In genomic region chr18:36828630-36829361, GRCh38 we compare ENCODE assay signal across 8 cellular contexts. TPM values are rescaled to one million over a fixed set of nuclear protein-coding genes. Genes with fewer than 3 reads are reported as not detected.
A peak's percentile ranks its signal among the peaks of the same experiment; 100 is the strongest.
DNase-seq lines count a peak whose midpoint lies in the region; ATAC-seq and TF ChIP-seq lines count a peak whose summit lies in the region.

KIAA1328 (plus strand) TSS chr18:36829127; CDS start chr18:36829139, 12 bp downstream.
A gene with protein sequence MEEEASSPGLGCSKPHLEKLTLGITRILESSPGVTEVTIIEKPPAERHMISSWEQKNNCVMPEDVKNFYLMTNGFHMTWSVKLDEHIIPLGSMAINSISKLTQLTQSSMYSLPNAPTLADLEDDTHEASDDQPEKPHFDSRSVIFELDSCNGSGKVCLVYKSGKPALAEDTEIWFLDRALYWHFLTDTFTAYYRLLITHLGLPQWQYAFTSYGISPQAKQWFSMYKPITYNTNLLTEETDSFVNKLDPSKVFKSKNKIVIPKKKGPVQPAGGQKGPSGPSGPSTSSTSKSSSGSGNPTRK (minus strand): TSS chr18:36829002. CDS start chr18:36828767, 235 bp downstream.

- peaks cover 32% of the 10 kb centered on the region for H3K4me1 Mint-ChIP-seq in chondrocyte (ENCODE audit: low read depth)

- H3K27me3 Mint-ChIP-seq in chondrocyte (ENCODE audit: low read depth), result no peaks in the 10 kb centered on the region

- peak within 1 kb of the TSS; percentile 76 for H3K4me3 ChIP-seq in BE2C (ENCODE audit: low read depth, low read length)

- H3K36me3 ChIP-seq in BE2C, result no peaks in the 10 kb centered on the region

- ATAC-seq in HG03378 (IDR thresholded peaks at IDR 0.05; ENCODE audit: unreplicated experiment), result peak; percentile 83
- peak; percentile 94 for ATAC-seq in left colon

- peak within 1 kb of the TSS; percentile 96 for H3K27ac Mint-ChIP-seq in chondrocyte (ENCODE audit: unreplicated experiment)

- TF ChIP-seq CTCF in BE2C (IDR thresholded peaks at IDR 0.05; ENCODE audit: low read depth, low read length) (peak; percentile 30; the same call in 1 of the 2 replicates), chondrocyte (IDR thresholded peaks at IDR 0.05) (peak; percentile 80)

- TF ChIP-seq POLR2A in GM19099 (IDR thresholded peaks at IDR 0.05; ENCODE audit: extremely low read depth, insufficient read length, low read depth), result peak; percentile 51

- intact Hi-C loops in left colon (cut with DNase I, micrococcal nuclease), result no loop called here

- no peaks in the 10 kb centered on the region for H3K9me3 ChIP-seq in BE2C

- peak within 1 kb of the TSS; percentile 98 for H3K4me3 Mint-ChIP-seq in chondrocyte (ENCODE audit: unreplicated experiment)

- H3K27me3 ChIP-seq in BE2C, result no peaks in the 10 kb centered on the region

- DNase-seq in BE2C, result peak; percentile 83
- DNase-seq in NCI-H510A (lab: John Stamatoyannopoulos, UW), result peak; percentile 88
- peak; percentile 72 to 74 for DNase-seq in activated CD4-positive, alpha-beta T cell treated with anti-CD3 and anti-CD28 coated beads for 24 hours (ENCODE audit: low read depth in 2 of 2)
- DNase-seq in chondrocyte (ENCODE audit: low spot score), result peak; percentile 95
- DNase-seq in left colon, result peak; percentile 83 to 89
- DNase-seq in stimulated activated CD4-positive, alpha-beta T cell treated with anti-CD3 and anti-CD28 coated beads, Interleukin-1b, Interleukin-23, amount 100 ng/mL, for 48 hours, result peak; percentile 87

- H3K9me3 Mint-ChIP-seq in chondrocyte (ENCODE audit: low read depth), result no peaks in the 10 kb centered on the region

- peaks cover 2% of the 10 kb centered on the region for H3K36me3 Mint-ChIP-seq in chondrocyte (ENCODE audit: low read depth)

- H3K4me1 ChIP-seq in BE2C, result no peaks in the 10 kb centered on the region; the same call in 1 of the 2 replicates

RNA-seq across cellular contexts. Expression of gene KIAA1328, which starts in this region (rescaled TPM):
- 1.0 TPM for polyA plus RNA-seq in BE2C (2012; ENCODE audit: insufficient read depth, insufficient read length, low read depth)
- 6.3 to 10.4 TPM (median 6.3 TPM) in 3 replicates for total RNA-seq in chondrocyte
- 1 to 10 TPM; 4.3 to 6.6 TPM for total RNA-seq in left colon

RNA-seq across cellular contexts. Expression of the second gene that starts in this region (rescaled TPM):
- polyA plus RNA-seq in BE2C (2012; ENCODE audit: insufficient read depth, insufficient read length, low read depth), result 38.6 TPM
- total RNA-seq in chondrocyte (75.5 to 111 TPM (median 107 TPM) in 3 replicates), left colon (10 to 100 TPM; 40.3 to 49.1 TPM)

Comparison
In these comparisons a context has a peak if more than half of its experiments do, and no peak if none do; other contexts are left out.
1. Peak in every context shown above with its lines: DNase-seq, ATAC-seq and H3K4me3 ChIP-seq.